18 cellular contexts compared by ENCODE assay signal in the genomic region with DNA sequence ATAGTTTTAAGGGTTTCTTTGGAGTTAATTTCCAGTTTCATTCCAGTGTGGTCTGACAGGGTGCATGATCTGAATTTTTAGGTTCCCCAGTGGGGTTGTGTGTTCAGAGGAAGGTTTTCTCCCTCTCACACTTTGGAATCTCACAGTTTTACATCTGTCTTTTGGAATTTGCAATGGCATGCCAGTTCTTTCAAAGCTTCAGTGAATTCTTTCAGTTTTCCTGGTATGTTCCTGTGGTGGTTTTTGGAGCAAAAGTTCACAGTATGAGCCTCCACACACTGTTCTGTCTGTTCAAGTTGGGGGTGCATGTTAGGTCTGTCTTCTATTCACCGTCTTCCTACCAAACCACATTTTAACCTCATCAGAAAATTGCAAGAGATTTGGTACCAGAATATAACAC.
"Had no signal": no experiment of that assay in that cellular context is flagged by ENCODE, and none has a peak within 500 bp of the region (broad histone marks: within the 10 kb centered on the region; RNA-seq: fewer than 3 reads in every experiment).

No MANE protein-coding gene starts in this region.

- H3K9me3 ChIP-seq: thoracic aorta had no signal

- H3K27ac ChIP-seq: coronary artery, epithelial cell of prostate, thoracic aorta had no signal

- DNase-seq: activated CD4-positive, alpha-beta T cell treated with anti-CD3 and anti-CD28 coated beads for 1 hour; activated CD4-positive, alpha-beta T cell treated with anti-CD3 and anti-CD28 coated beads, Interleukin-2, amount 50 U/mL, for 48 hours; activated effector memory CD4-positive, alpha-beta T cell treated with anti-CD3 and anti-CD28 coated beads, Interleukin-2, amount 50 U/mL, for 16 hours; activated T-cell treated with anti-CD3 and anti-CD28 coated beads, Interleukin-2, amount 50 U/mL, for 4 hours; effector memory CD4-positive, alpha-beta T cell; hypothalamus; left cardiac atrium; mucosa of descending colon; stimulated activated CD4-positive, alpha-beta T cell treated with anti-CD3 and anti-CD28 coated beads, Interleukin-15, amount 100 ng/mL, for 24 hours; stimulated activated CD4-positive, alpha-beta T cell treated with anti-CD3 and anti-CD28 coated beads, Interleukin-4, amount 100 ng/mL, for 24 hours; stimulated activated naive CD8-positive, alpha-beta T cell treated with anti-CD3 and anti-CD28 coated beads, Interleukin-15, amount 100 ng/mL, for 72 hours had no signal

- H3K4me1 Mint-ChIP-seq: stimulated activated naive CD8-positive, alpha-beta T cell treated with anti-CD3 and anti-CD28 coated beads, Interleukin-15, amount 100 ng/mL, for 72 hours had no signal

- H3K36me3 ChIP-seq: thoracic aorta had no signal

- H3K4me3 ChIP-seq: coronary artery, lung, mucosa of descending colon, thoracic aorta had no signal

- H3K4me3 Mint-ChIP-seq: activated T-cell treated with anti-CD3 and anti-CD28 coated beads, Interleukin-2, amount 50 U/mL, for 4 hours; natural killer cell treated with Interleukin-12 subunit alpha and Interleukin-12 subunit beta and Interleukin-15 and Interleukin-18, amount 100 ng/mL, for 72 hours; stimulated activated naive CD8-positive, alpha-beta T cell treated with anti-CD3 and anti-CD28 coated beads, Interleukin-15, amount 100 ng/mL, for 72 hours had no signal

- FAIRE-seq: urothelium cell line had no signal

- H3K27me3 Mint-ChIP-seq: natural killer cell treated with Interleukin-12 subunit alpha and Interleukin-12 subunit beta and Interleukin-15 and Interleukin-18, amount 100 ng/mL, for 72 hours; stimulated activated naive CD8-positive, alpha-beta T cell treated with anti-CD3 and anti-CD28 coated beads, Interleukin-15, amount 100 ng/mL, for 72 hours had no signal

- H3K27ac Mint-ChIP-seq: activated naive CD4-positive, alpha-beta T cell treated with anti-CD3 and anti-CD28 coated beads, Interleukin-2, amount 50 U/mL, for 72 hours; natural killer cell treated with Interleukin-12 subunit alpha and Interleukin-12 subunit beta and Interleukin-15 and Interleukin-18, amount 100 ng/mL, for 72 hours; stimulated activated naive CD8-positive, alpha-beta T cell treated with anti-CD3 and anti-CD28 coated beads, Interleukin-15, amount 100 ng/mL, for 72 hours had no signal

- ATAC-seq: activated naive CD4-positive, alpha-beta T cell treated with anti-CD3 and anti-CD28 coated beads, Interleukin-2, amount 50 U/mL, for 72 hours; activated T-cell treated with anti-CD3 and anti-CD28 coated beads, Interleukin-2, amount 50 U/mL, for 4 hours; left cardiac atrium; mucosa of descending colon; natural killer cell treated with Interleukin-12 subunit alpha and Interleukin-12 subunit beta and Interleukin-15 and Interleukin-18, amount 100 ng/mL, for 72 hours; stimulated activated naive CD8-positive, alpha-beta T cell treated with anti-CD3 and anti-CD28 coated beads, Interleukin-15, amount 100 ng/mL, for 72 hours had no signal
